ENCODE assay signal across 13 cellular contexts in the genomic region with DNA sequence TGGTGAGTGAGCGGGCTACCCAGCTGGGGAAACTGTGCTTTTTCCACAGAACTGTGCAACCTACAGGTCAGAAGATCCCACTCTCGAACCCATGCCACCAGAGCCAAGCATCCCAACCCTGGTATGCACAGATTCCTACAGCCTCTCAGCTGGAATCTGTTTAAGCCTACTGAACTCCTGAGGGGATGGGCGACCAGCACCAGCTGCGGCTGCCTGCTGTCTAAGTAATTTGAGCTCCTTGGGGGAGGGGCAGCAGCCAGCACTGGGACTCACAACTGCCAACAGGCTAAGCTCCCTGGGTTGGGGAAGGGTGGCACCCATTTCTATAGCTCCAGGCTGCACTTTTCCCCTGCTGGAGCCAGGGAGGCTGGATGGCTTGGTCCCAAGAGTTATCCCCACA. TPM values are rescaled to one million over a fixed set of nuclear protein-coding genes. Genes with fewer than 3 reads are reported as not detected.
A peak's percentile ranks its signal among the peaks of the same experiment; 100 is the strongest.
DNase-seq lines count a peak whose midpoint lies in the region; ATAC-seq, FAIRE-seq and TF ChIP-seq lines count a peak whose summit lies in the region.
"Had no signal": no experiment of that assay in that cellular context is flagged by ENCODE, and none has a peak within 500 bp of the region (broad histone marks: within the 10 kb centered on the region; RNA-seq: fewer than 3 reads in every experiment).

No MANE protein-coding gene starts in this region.

- H3K27me3 ChIP-seq in keratinocyte (ENCODE audit: control insufficient read depth, extremely low read depth, insufficient read depth, low read length), result no peaks in the 10 kb centered on the region

- DNase-seq in DMS53 (lab: John Stamatoyannopoulos, UW) (peak; percentile 85), NCI-H1105 treated with DMSO at 0.1 percent for 48 hours (lab: John Stamatoyannopoulos, UW) (peak; percentile 79), RWPE1 (ENCODE audit: low spot score) (no peak), keratinocyte (ENCODE audit: low read depth, low spot score) (no peak), HuH-7.5 (ENCODE audit: low spot score) (no peak), SKM-1 (lab: John Stamatoyannopoulos, UW; ENCODE audit: unreplicated experiment) (no peak)
- DNase-seq in stimulated activated CD4-positive, alpha-beta T cell treated with anti-CD3 and anti-CD28 coated beads, Interleukin-4, amount 100 ng/mL, for 24 hours, result no peak
- DNase-seq: activated CD8-positive, alpha-beta T cell treated with anti-CD3 and anti-CD28 coated beads, Interleukin-2, amount 10 ng/mL, durations not matched to agents 7 days and 5 days; CD4-positive, alpha-beta T cell; posterior cingulate gyrus had no signal

- no peaks in the 10 kb centered on the region for H4K20me1 ChIP-seq in keratinocyte (ENCODE audit: control insufficient read depth, extremely low read depth, insufficient read depth, low read length)

- POLR2A ChIA-PET in RWPE1 (lab: Yijun Ruan, JAX; ENCODE audit: low non-redundant PET), result no interaction called here

- H2AFZ ChIP-seq in keratinocyte (ENCODE audit: control insufficient read depth, low read length), result no peak overlapping the region

- peaks cover 12% of the 10 kb centered on the region for H3K4me1 ChIP-seq in keratinocyte (ENCODE audit: control insufficient read depth, extremely low read depth, insufficient read depth, low read length)

- no peak for FAIRE-seq in keratinocyte (lab: Jason Lieb, UNC)
- FAIRE-seq: GM12892 had no signal

- H3K27ac ChIP-seq in RWPE1, result peak overlapping the region; percentile 58
- H3K27ac ChIP-seq in keratinocyte (ENCODE audit: control insufficient read depth, insufficient read depth, low read length), result no peak overlapping the region

- ATAC-seq in HG02884 (IDR thresholded peaks at IDR 0.05; ENCODE audit: unreplicated experiment), result no peak
- ATAC-seq: activated CD8-positive, alpha-beta T cell treated with anti-CD3 and anti-CD28 coated beads, Interleukin-2, amount 10 ng/mL, durations not matched to agents 7 days and 5 days; esophagus mucosa had no signal

- CTCF ChIA-PET in RWPE1 (lab: Yijun Ruan, JAX), result interaction anchor here (0.6 to 1.2 kb wide), 2 partner anchors 11 to 1512 kb away, joined by 5 read pairs; no protein-coding TSS in a partner anchor

- H3K36me3 ChIP-seq in keratinocyte (ENCODE audit: control insufficient read depth in 2 of 2, extremely low read depth in 1 of 2, insufficient read depth in 2 of 2, low read length in 2 of 2), result no peaks in the 10 kb centered on the region

- dilution Hi-C loops in keratinocyte (cut with MboI; ENCODE audit: extremely low pct_ligation_motif_present, low sequenced_read_pairs), result no loop called here

- peaks cover 20% of the 10 kb centered on the region for H3K79me2 ChIP-seq in keratinocyte (ENCODE audit: control insufficient read depth, insufficient read depth, low read length)

- no peak overlapping the region for H3K9ac ChIP-seq in keratinocyte (ENCODE audit: control insufficient read depth, extremely low read depth, insufficient read depth, low read length)

- no peaks in the 10 kb centered on the region for H3K9me1 ChIP-seq in keratinocyte (ENCODE audit: control insufficient read depth, extremely low read depth, insufficient read depth, low read length)

- peak overlapping the region; percentile 37 for H3K4me2 ChIP-seq in keratinocyte (ENCODE audit: control insufficient read depth, extremely low read depth, insufficient read depth, low read depth, low read length)

- H3K4me3 ChIP-seq in keratinocyte (ENCODE audit: control insufficient read depth in 2 of 3, extremely low read depth in 1 of 3, insufficient read depth in 2 of 3, low read depth in 1 of 3, low read length in 3 of 3), result no peak overlapping the region

- TF ChIP-seq CTCF in RWPE1 (conservative IDR thresholded peaks at IDR 0.05; ENCODE audit: low read depth) (no peak), keratinocyte (optimal IDR thresholded peaks at IDR 0.05 in 1 of 3, IDR thresholded peaks at IDR 0.05 in 1 of 3, conservative IDR thresholded peaks at IDR 0.05 in 1 of 3; ENCODE audit: extremely low read depth in 1 of 3, insufficient read depth in 2 of 3, low read length in 3 of 3) (no peak)

- no peaks in the 10 kb centered on the region for H3K9me3 ChIP-seq in keratinocyte (ENCODE audit: control insufficient read depth, low read depth, low read length)

RNA-seq across cellular contexts. Expression of gene CYP27C1, which starts 11.8 kb away (rescaled TPM):
- 3.1 to 7.9 TPM (median 6.1 TPM) in 3 replicates for polyA plus RNA-seq in keratinocyte
- polyA plus RNA-seq in keratinocyte (2011; ENCODE audit: low read depth), result 2.2 TPM
- 4.0 and 4.8 TPM in 2 replicates for polyA plus RNA-seq in keratinocyte (2011; cell fraction: cytosol; rRNA removed)
- 10.8 and 12.3 TPM in 2 replicates for polyA plus RNA-seq in keratinocyte (2011; cell fraction: nucleus; rRNA removed)
- 2.3 and 7.4 TPM in 2 replicates for polyA plus RNA-seq in keratinocyte (2012; ENCODE audit: low replicate concordance)
- polyA minus RNA-seq in keratinocyte, result 2.9 to 6.9 TPM (median 4.4 TPM) in 3 replicates
- polyA minus RNA-seq in keratinocyte (2011; cell fraction: cytosol; rRNA and poly(A)+ RNA removed), result 1.3 TPM
- 1.6 and 3.5 TPM in 2 replicates for polyA minus RNA-seq in keratinocyte (2011; cell fraction: nucleus; rRNA and poly(A)+ RNA removed)

Comparison
In these comparisons a context has a peak if more than half of its experiments do, and no peak if none do; other contexts are left out.
1. DNase-seq: peak in DMS53 (single experiment) and NCI-H1105 treated with DMSO at 0.1 percent for 48 hours (single experiment); none in RWPE1 (single experiment), keratinocyte (single experiment), HuH-7.5 (single experiment), stimulated activated CD4-positive, alpha-beta T cell treated with anti-CD3 and anti-CD28 coated beads, Interleukin-4, amount 100 ng/mL, for 24 hours (single experiment) and SKM-1 (single experiment).